Comparison of ENCODE assay signal across 13 cellular contexts in the genomic region with DNA sequence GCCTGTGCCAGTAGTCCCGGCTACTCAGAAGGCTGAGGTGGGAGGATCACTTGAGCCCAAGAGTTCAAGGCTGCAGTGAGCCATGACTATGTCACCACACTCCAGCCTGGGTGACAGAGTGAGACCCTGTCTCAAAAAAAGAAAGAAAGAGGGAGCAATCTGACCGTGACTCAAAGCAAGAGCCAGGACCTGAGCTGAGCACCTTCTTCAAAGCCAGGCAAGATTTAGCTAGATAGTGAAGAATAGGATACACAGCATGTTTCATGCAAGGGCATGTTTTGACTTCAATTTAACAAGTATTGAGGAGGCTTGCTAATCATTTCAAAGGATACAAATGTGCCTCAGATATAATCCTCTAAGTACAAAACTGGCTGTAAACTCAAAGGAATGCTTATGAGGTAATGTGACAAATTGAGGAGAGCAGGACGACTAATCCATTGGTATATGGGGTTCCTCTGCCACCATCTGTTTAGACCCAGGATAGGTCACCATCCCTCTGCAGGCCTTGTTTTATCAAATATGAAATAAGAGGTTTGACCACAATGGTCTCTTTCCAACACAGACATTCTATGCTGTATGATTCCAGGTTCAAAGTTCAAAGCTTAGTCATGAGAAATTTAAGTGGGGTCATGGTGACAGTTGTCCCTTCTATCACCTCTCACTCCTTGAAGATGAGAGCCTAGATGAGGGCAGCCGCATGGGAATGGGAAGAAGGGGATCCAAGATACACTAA. TPM values are rescaled to one million over a fixed set of nuclear protein-coding genes. Genes with fewer than 3 reads are reported as not detected.
A peak's percentile ranks its signal among the peaks of the same experiment; 100 is the strongest.
DNase-seq lines count a peak whose midpoint lies in the region; ATAC-seq lines count a peak whose summit lies in the region.
"Had no signal": no experiment of that assay in that cellular context is flagged by ENCODE, and none has a peak within 500 bp of the region (broad histone marks: within the 10 kb centered on the region; RNA-seq: fewer than 3 reads in every experiment).

No MANE protein-coding gene starts in this region.

- H3K36me3 Mint-ChIP-seq in activated CD4-positive, alpha-beta T cell treated with anti-CD3 and anti-CD28 coated beads, Interleukin-2, amount 10 ng/mL, durations not matched to agents 24 days and 14 days (ENCODE audit: low read depth): peaks cover 35% of the 10 kb centered on the region
- H3K36me3 Mint-ChIP-seq in stimulated activated memory B cell treated with anti-CD40 and anti-IgM and Interleukin-4, amounts not matched to agents 10 μg/mL and 1 μg/mL and 100 μg/mL, for 72 hours: peaks cover 13% of the 10 kb centered on the region

- H3K27me3 Mint-ChIP-seq in activated CD4-positive, alpha-beta T cell treated with anti-CD3 and anti-CD28 coated beads, Interleukin-2, amount 10 ng/mL, durations not matched to agents 24 days and 14 days: no peaks in the 10 kb centered on the region
- H3K27me3 Mint-ChIP-seq in stimulated activated memory B cell treated with anti-CD40 and anti-IgM and Interleukin-4, amounts not matched to agents 10 μg/mL and 1 μg/mL and 100 μg/mL, for 72 hours: no peaks in the 10 kb centered on the region

- peak overlapping the region; percentile 76 for H3K4me3 Mint-ChIP-seq in activated CD4-positive, alpha-beta T cell treated with anti-CD3 and anti-CD28 coated beads, Interleukin-2, amount 10 ng/mL, durations not matched to agents 24 days and 14 days
- no peak overlapping the region for H3K4me3 Mint-ChIP-seq in stimulated activated memory B cell treated with anti-CD40 and anti-IgM and Interleukin-4, amounts not matched to agents 10 μg/mL and 1 μg/mL and 100 μg/mL, for 72 hours

- H3K4me3 ChIP-seq in effector memory CD4-positive, alpha-beta T cell (ENCODE audit: insufficient read depth, low read depth, low read length, poor library complexity, severe bottlenecking): no peak overlapping the region
- H3K4me3 ChIP-seq: testis had no signal

- intact Hi-C loops in activated CD4-positive, alpha-beta T cell treated with anti-CD3 and anti-CD28 coated beads, Interleukin-2, amount 10 ng/mL, durations not matched to agents 24 days and 14 days (cut with micrococcal nuclease): loop anchor here (1.0 kb wide), 1 partner anchor 11 kb away; no protein-coding TSS in a partner anchor

- H3K9me3 Mint-ChIP-seq in activated CD4-positive, alpha-beta T cell treated with anti-CD3 and anti-CD28 coated beads, Interleukin-2, amount 10 ng/mL, durations not matched to agents 24 days and 14 days: no peaks in the 10 kb centered on the region
- H3K9me3 Mint-ChIP-seq in stimulated activated memory B cell treated with anti-CD40 and anti-IgM and Interleukin-4, amounts not matched to agents 10 μg/mL and 1 μg/mL and 100 μg/mL, for 72 hours: peaks cover 4% of the 10 kb centered on the region

- H3K27ac Mint-ChIP-seq in activated CD4-positive, alpha-beta T cell treated with anti-CD3 and anti-CD28 coated beads, Interleukin-2, amount 10 ng/mL, durations not matched to agents 24 days and 14 days: peak overlapping the region; percentile 71
- peak overlapping the region; percentile 77 for H3K27ac Mint-ChIP-seq in stimulated activated memory B cell treated with anti-CD40 and anti-IgM and Interleukin-4, amounts not matched to agents 10 μg/mL and 1 μg/mL and 100 μg/mL, for 72 hours

- DNase-seq in activated CD4-positive, alpha-beta T cell treated with anti-CD3 and anti-CD28 coated beads, Interleukin-2, amount 10 ng/mL, durations not matched to agents 24 days and 14 days: no peak
- no peak for DNase-seq in activated CD4-positive, alpha-beta T cell treated with anti-CD3 and anti-CD28 coated beads, Interleukin-2, amount 50 U/mL, for 1 hour
- no peak for DNase-seq in effector memory CD4-positive, alpha-beta T cell
- DNase-seq in NCI-H2227 treated with DMSO at 0.1 percent for 48 hours (lab: John Stamatoyannopoulos, UW): no peak
- no peak for DNase-seq in NCI-H1105 treated with DMSO at 0.1 percent for 48 hours (lab: John Stamatoyannopoulos, UW)
- DNase-seq: GF-D8; NCI-H1436; stimulated activated CD4-positive, alpha-beta T cell treated with anti-CD3 and anti-CD28 coated beads, Interleukin-2, amount 100 ng/mL, for 48 hours; testis had no signal

- no peaks in the 10 kb centered on the region for H3K36me3 ChIP-seq in KOPT-K1 (ENCODE audit: insufficient read depth, low read length)
- no peaks in the 10 kb centered on the region for H3K36me3 ChIP-seq in effector memory CD4-positive, alpha-beta T cell (ENCODE audit: control insufficient read depth, insufficient read depth, low read length)

- no peaks in the 10 kb centered on the region for H3K27me3 ChIP-seq in effector memory CD4-positive, alpha-beta T cell (replicated peaks; ENCODE audit: control insufficient read depth, insufficient read depth, low read length, poor library complexity, severe bottlenecking)
- H3K27me3 ChIP-seq: testis had no signal

- peaks cover 62% of the 10 kb centered on the region for H3K4me1 Mint-ChIP-seq in activated CD4-positive, alpha-beta T cell treated with anti-CD3 and anti-CD28 coated beads, Interleukin-2, amount 10 ng/mL, durations not matched to agents 24 days and 14 days
- peaks cover 52% of the 10 kb centered on the region for H3K4me1 Mint-ChIP-seq in stimulated activated memory B cell treated with anti-CD40 and anti-IgM and Interleukin-4, amounts not matched to agents 10 μg/mL and 1 μg/mL and 100 μg/mL, for 72 hours

- peak overlapping the region; percentile 75 for H3K27ac ChIP-seq in KOPT-K1 (ENCODE audit: low read depth, low read length, poor library complexity, severe bottlenecking)
- peak overlapping the region; percentile 24 for H3K27ac ChIP-seq in effector memory CD4-positive, alpha-beta T cell (ENCODE audit: insufficient read depth, low read length, poor library complexity, severe bottlenecking)
- H3K27ac ChIP-seq: testis had no signal

- no peak for ATAC-seq in stimulated activated memory B cell treated with anti-CD40 and anti-IgM and Interleukin-4, amounts not matched to agents 10 μg/mL and 1 μg/mL and 100 μg/mL, for 72 hours
- no peak for ATAC-seq in HG03342 (IDR thresholded peaks at IDR 0.05; ENCODE audit: unreplicated experiment)
- ATAC-seq: HCT116 had no signal

- H3K9me3 ChIP-seq in KOPT-K1 (ENCODE audit: insufficient read depth, low read length, poor library complexity, severe bottlenecking): no peaks in the 10 kb centered on the region
- H3K9me3 ChIP-seq in effector memory CD4-positive, alpha-beta T cell (ENCODE audit: control insufficient read depth, low read length): no peaks in the 10 kb centered on the region
- H3K9me3 ChIP-seq: testis had no signal

- peaks cover 5% of the 10 kb centered on the region for H3K4me1 ChIP-seq in effector memory CD4-positive, alpha-beta T cell (ENCODE audit: control insufficient read depth, insufficient read depth, low read length, poor library complexity, severe bottlenecking)
- H3K4me1 ChIP-seq: testis had no signal

RNA-seq across cellular contexts. Expression of a gene that starts 33.2 kb away (rescaled TPM):
- 98.8 and 100 TPM in 2 replicates for total RNA-seq in activated CD4-positive, alpha-beta T cell treated with anti-CD3 and anti-CD28 coated beads, Interleukin-2, amount 10 ng/mL, durations not matched to agents 24 days and 14 days

RNA-seq across cellular contexts. Expression of a gene that starts 59.7 kb away (rescaled TPM):
- 121 TPM in 2 replicates for total RNA-seq in activated CD4-positive, alpha-beta T cell treated with anti-CD3 and anti-CD28 coated beads, Interleukin-2, amount 10 ng/mL, durations not matched to agents 24 days and 14 days
